9 cellular contexts compared by ENCODE assay signal in the genomic region with DNA sequence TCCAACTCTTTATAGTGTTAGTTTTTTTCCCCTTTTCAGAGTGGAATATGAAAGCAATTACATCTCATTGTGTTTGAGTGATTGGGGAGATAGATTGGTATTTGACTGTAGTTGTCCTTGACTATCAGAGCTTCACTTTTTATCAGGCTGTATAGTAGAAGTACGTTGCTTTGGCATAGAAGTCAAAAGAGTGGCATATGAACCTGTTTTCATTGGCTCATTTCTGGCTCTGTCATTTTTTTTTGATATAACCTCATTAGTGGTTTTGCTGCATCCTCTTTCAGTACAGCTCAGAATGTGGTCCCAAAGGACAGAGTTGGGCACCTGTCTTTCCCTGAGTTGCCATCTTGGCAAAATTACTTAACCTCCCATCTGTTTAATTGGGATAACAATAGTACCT. TPM values are rescaled to one million over a fixed set of nuclear protein-coding genes. Genes with fewer than 3 reads are reported as not detected.
DNase-seq lines count a peak whose midpoint lies in the region; ATAC-seq and TF ChIP-seq lines count a peak whose summit lies in the region.
"Had no signal": no experiment of that assay in that cellular context is flagged by ENCODE, and none has a peak within 500 bp of the region (broad histone marks: within the 10 kb centered on the region; RNA-seq: fewer than 3 reads in every experiment).

No MANE protein-coding gene starts in this region.

- H3K9me3 ChIP-seq in BE2C, result no peaks in the 10 kb centered on the region
- no peaks in the 10 kb centered on the region for H3K9me3 ChIP-seq in mucosa of rectum (ENCODE audit: control insufficient read depth in 2 of 2, low read length in 2 of 2)

- peak overlapping the region; percentile 74 to 90 for H3K9ac ChIP-seq in mucosa of rectum (ENCODE audit: low read depth in 1 of 2, low read length in 2 of 2)

- H3K4me1 ChIP-seq in BE2C, result no peaks in the 10 kb centered on the region
- peaks cover 4 to 5% of the 10 kb centered on the region in 2 donors for H3K4me1 ChIP-seq in mucosa of rectum (ENCODE audit: control insufficient read depth in 2 of 2, insufficient read depth in 2 of 2, low read length in 2 of 2)

- H3K27ac ChIP-seq in mucosa of rectum (ENCODE audit: low read depth in 2 of 2, low read length in 2 of 2), result peak overlapping the region in 1 of 2 donors; percentile 32

- no peak for DNase-seq in BE2C
- DNase-seq in activated T-helper 2 cell treated with anti-CD3 and anti-CD28 coated beads, Interferon-gamma antibody, Interleukin-2, Interleukin-4, amounts not matched to agents 10 μg/mL and 5 μg/mL and 100 μg/mL, durations not matched to agents 14 hours and 24 hours and 36 hours (ENCODE audit: low spot score), result no peak
- no peak for DNase-seq in retina
- no peak for DNase-seq in posterior cingulate gyrus

- H3K4me1 Mint-ChIP-seq in activated T-helper 2 cell treated with anti-CD3 and anti-CD28 coated beads, Interferon-gamma antibody, Interleukin-2, Interleukin-4, amounts not matched to agents 10 μg/mL and 5 μg/mL and 100 μg/mL, durations not matched to agents 14 hours and 24 hours and 36 hours (ENCODE audit: low read depth), result peaks cover 19% of the 10 kb centered on the region

- H3K27me3 ChIP-seq in BE2C, result no peaks in the 10 kb centered on the region
- no peaks in the 10 kb centered on the region for H3K27me3 ChIP-seq in mucosa of rectum (ENCODE audit: control insufficient read depth in 2 of 2, insufficient read depth in 2 of 2, low read length in 2 of 2)

- peak overlapping the region; percentile 89 for H3K4me3 Mint-ChIP-seq in activated T-helper 2 cell treated with anti-CD3 and anti-CD28 coated beads, Interferon-gamma antibody, Interleukin-2, Interleukin-4, amounts not matched to agents 10 μg/mL and 5 μg/mL and 100 μg/mL, durations not matched to agents 14 hours and 24 hours and 36 hours (ENCODE audit: low read depth)

- H3K27me3 Mint-ChIP-seq in activated T-helper 2 cell treated with anti-CD3 and anti-CD28 coated beads, Interferon-gamma antibody, Interleukin-2, Interleukin-4, amounts not matched to agents 10 μg/mL and 5 μg/mL and 100 μg/mL, durations not matched to agents 14 hours and 24 hours and 36 hours (ENCODE audit: low read depth), result peaks cover 5% of the 10 kb centered on the region

- ATAC-seq in GM18909 (IDR thresholded peaks at IDR 0.05; ENCODE audit: poor library complexity, unreplicated experiment), result peak; percentile 37
- peak; percentile 28 for ATAC-seq in HG03575 (IDR thresholded peaks at IDR 0.05; ENCODE audit: extremely low read depth, insufficient number of reproducible peaks, low FRiP score, unreplicated experiment)
- no peak for ATAC-seq in activated CD4-positive, CD25-positive, alpha-beta regulatory T cell treated with anti-CD3 and anti-CD28 coated beads, Interleukin-2, amount 50 U/mL, for 24 hours

- no peaks in the 10 kb centered on the region for H3K9me3 Mint-ChIP-seq in activated T-helper 2 cell treated with anti-CD3 and anti-CD28 coated beads, Interferon-gamma antibody, Interleukin-2, Interleukin-4, amounts not matched to agents 10 μg/mL and 5 μg/mL and 100 μg/mL, durations not matched to agents 14 hours and 24 hours and 36 hours

- peak overlapping the region; percentile 83 for H3K27ac Mint-ChIP-seq in activated T-helper 2 cell treated with anti-CD3 and anti-CD28 coated beads, Interferon-gamma antibody, Interleukin-2, Interleukin-4, amounts not matched to agents 10 μg/mL and 5 μg/mL and 100 μg/mL, durations not matched to agents 14 hours and 24 hours and 36 hours

- TF ChIP-seq CTCF in BE2C (IDR thresholded peaks at IDR 0.05; ENCODE audit: low read depth, low read length), result no peak

- peaks cover 25% of the 10 kb centered on the region for H3K36me3 Mint-ChIP-seq in activated T-helper 2 cell treated with anti-CD3 and anti-CD28 coated beads, Interferon-gamma antibody, Interleukin-2, Interleukin-4, amounts not matched to agents 10 μg/mL and 5 μg/mL and 100 μg/mL, durations not matched to agents 14 hours and 24 hours and 36 hours (ENCODE audit: low read depth)

- intact Hi-C loops in activated T-helper 2 cell treated with anti-CD3 and anti-CD28 coated beads, Interferon-gamma antibody, Interleukin-2, Interleukin-4, amounts not matched to agents 10 μg/mL and 5 μg/mL and 100 μg/mL, durations not matched to agents 14 hours and 24 hours and 36 hours (cut with micrococcal nuclease), result loop anchor here (2.0 kb wide), 3 partner anchors 15 to 49 kb away; no protein-coding TSS in a partner anchor
- intact Hi-C loops in posterior cingulate gyrus (cut with DNase I), result no loop called here

- H3K4me3 ChIP-seq in BE2C (ENCODE audit: low read depth, low read length), result peak overlapping the region; percentile 82
- peak overlapping the region; percentile 93 to 96 for H3K4me3 ChIP-seq in mucosa of rectum (ENCODE audit: low read length in 2 of 2)

- H3K36me3 ChIP-seq in BE2C (peaks cover 10% of the 10 kb centered on the region; the same call in 1 of the 2 replicates), mucosa of rectum (ENCODE audit: control insufficient read depth in 2 of 2, insufficient read depth in 2 of 2, low read length in 2 of 2) (no peaks in the 10 kb centered on the region)

RNA-seq across cellular contexts. Expression of gene TMA16, which starts 1.4 kb away (rescaled TPM):
- polyA plus RNA-seq in BE2C (2012; ENCODE audit: insufficient read depth, insufficient read length, low read depth), result 49.0 TPM
- 75.5 and 81.3 TPM in 2 replicates for total RNA-seq in activated T-helper 2 cell treated with anti-CD3 and anti-CD28 coated beads, Interferon-gamma antibody, Interleukin-2, Interleukin-4, amounts not matched to agents 10 μg/mL and 5 μg/mL and 100 μg/mL, durations not matched to agents 14 hours and 24 hours and 36 hours

RNA-seq across cellular contexts. Expression of gene TKTL2, which starts 22.3 kb away (rescaled TPM):
- not detected for polyA plus RNA-seq in BE2C (2012; ENCODE audit: insufficient read depth, insufficient read length, low read depth)
- total RNA-seq in activated T-helper 2 cell treated with anti-CD3 and anti-CD28 coated beads, Interferon-gamma antibody, Interleukin-2, Interleukin-4, amounts not matched to agents 10 μg/mL and 5 μg/mL and 100 μg/mL, durations not matched to agents 14 hours and 24 hours and 36 hours, result not detected in 2 replicates
- total RNA-seq: NCI-H460 had no signal

Comparison
In these comparisons a context has a peak if more than half of its experiments do, and no peak if none do; other contexts are left out.
1. ATAC-seq: peak in GM18909 (single experiment) and HG03575 (single experiment); none in activated CD4-positive, CD25-positive, alpha-beta regulatory T cell treated with anti-CD3 and anti-CD28 coated beads, Interleukin-2, amount 50 U/mL, for 24 hours (0 of 2).